ENCODE assay signal across 17 cellular contexts in the genomic region with DNA sequence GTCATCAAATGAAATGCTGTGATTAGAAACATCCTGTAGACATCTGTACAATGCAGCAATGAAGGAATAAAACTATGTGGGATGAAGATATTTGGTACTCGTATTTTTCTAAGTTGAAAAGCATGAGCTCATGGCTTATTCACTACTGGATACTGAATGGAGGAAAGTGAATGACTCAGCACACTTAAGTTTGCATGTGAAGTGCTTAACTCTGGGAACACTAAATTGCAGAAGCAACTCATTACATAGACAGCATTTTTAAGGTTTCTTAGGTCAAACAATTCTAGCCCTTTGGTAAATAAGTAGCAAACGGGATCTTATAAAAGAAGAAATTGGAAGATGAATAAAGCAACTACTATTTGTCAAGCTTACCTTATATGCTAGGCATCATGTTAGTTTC.
DNase-seq lines count a peak whose midpoint lies in the region; ATAC-seq and TF ChIP-seq lines count a peak whose summit lies in the region.
"Had no signal": no experiment of that assay in that cellular context is flagged by ENCODE, and none has a peak within 500 bp of the region (broad histone marks: within the 10 kb centered on the region; RNA-seq: fewer than 3 reads in every experiment).

No MANE protein-coding gene starts in this region.

- ATAC-seq in HG03097 (IDR thresholded peaks at IDR 0.05; ENCODE audit: low FRiP score, unreplicated experiment) (no peak), HG02642 (IDR thresholded peaks at IDR 0.05; ENCODE audit: poor library complexity, unreplicated experiment) (no peak)
- ATAC-seq: activated CD4-positive, alpha-beta T cell treated with anti-CD3 and anti-CD28 coated beads for 36 hours; Panc1 had no signal

- H3K9ac ChIP-seq in NT2/D1 (ENCODE audit: insufficient read length, low read depth) = no peak overlapping the region

- H3K9me3 ChIP-seq in NT2/D1 (ENCODE audit: insufficient read depth, low read length) = no peaks in the 10 kb centered on the region
- H3K9me3 ChIP-seq: prostate gland, tibial artery had no signal

- no peaks in the 10 kb centered on the region for H3K36me3 ChIP-seq in NT2/D1 (ENCODE audit: insufficient read depth, insufficient read length, low read length)
- H3K36me3 ChIP-seq: adrenal gland, prostate gland, tibial artery had no signal

- no peaks in the 10 kb centered on the region for H3K27me3 ChIP-seq in NT2/D1 (ENCODE audit: insufficient read depth, insufficient read length)
- H3K27me3 ChIP-seq: adrenal gland, tibial artery had no signal

- DNase-seq in DMS53 (lab: John Stamatoyannopoulos, UW) = peak; percentile 50
- peak; percentile 3 for DNase-seq in NT2/D1 (ENCODE audit: low read depth, low spot score)
- DNase-seq in epithelial cell of esophagus (ENCODE audit: low read depth) = peak; percentile 65
- DNase-seq in medulla oblongata (ENCODE audit: extremely low spot score) = peak; percentile 12
- DNase-seq in activated gamma-delta T cell treated with Interleukin-2 at 50 U/mL for 16 hours = no peak
- DNase-seq in activated naive CD4-positive, alpha-beta T cell treated with Interleukin-2 at 50 U/mL for 16 hours = no peak
- DNase-seq: activated CD4-positive, alpha-beta T cell treated with anti-CD3 and anti-CD28 coated beads for 36 hours; activated T-cell treated with anti-CD3 and anti-CD28 coated beads, Interleukin-2, amount 50 U/mL, for 24 hours; adrenal gland; dermis blood vessel endothelial cell; NCI-H345; stimulated activated CD4-positive, alpha-beta T cell treated with anti-CD3 and anti-CD28 coated beads, Interleukin-2, amount 100 ng/mL, for 48 hours; tibial artery had no signal

- TF ChIP-seq CTCF in epithelial cell of esophagus (IDR thresholded peaks at IDR 0.05; ENCODE audit: insufficient read depth, low read depth, low read length, missing control alignments) = no peak

- H3K4me3 ChIP-seq in NT2/D1 (ENCODE audit: insufficient read length, low read depth) (no peak overlapping the region), epithelial cell of esophagus (ENCODE audit: low read length) (no peak overlapping the region)
- H3K4me3 ChIP-seq: adrenal gland, prostate gland, tibial artery had no signal

- H3K4me1 ChIP-seq in NT2/D1 (ENCODE audit: insufficient read depth, insufficient read length) = no peaks in the 10 kb centered on the region
- H3K4me1 ChIP-seq: adrenal gland, prostate gland, tibial artery had no signal

Comparison
In these comparisons a context has a peak if more than half of its experiments do, and no peak if none do; other contexts are left out.
1. DNase-seq: peak in DMS53 (single experiment), NT2/D1 (single experiment), epithelial cell of esophagus (single experiment) and medulla oblongata (single experiment); none in activated gamma-delta T cell treated with Interleukin-2 at 50 U/mL for 16 hours (single experiment) and activated naive CD4-positive, alpha-beta T cell treated with Interleukin-2 at 50 U/mL for 16 hours (single experiment).